Comparison of ENCODE assay signal across 1 cellular context in genomic region chr2:44955593-44956449, GRCh38.
A peak's percentile ranks its signal among the peaks of the same experiment; 100 is the strongest.
TF ChIP-seq lines count a peak whose summit lies in the region.

No MANE protein-coding gene starts in this region.

TF ChIP-seq in HepG2, 621 proteins besides CTCF, POLR2A, EP300 and RAD21 (continued from another document and continues in another):
- peak; percentile 62; the same call in 1 of the 2 replicates for TF ChIP-seq KDM4B (CRISPR knock-in tag; IDR thresholded peaks at IDR 0.05)
- no peak for TF ChIP-seq JARID2 (CRISPR knock-in tag; IDR thresholded peaks at IDR 0.05; ENCODE audit: insufficient replicate concordance)
- TF ChIP-seq NFYB (CRISPR knock-in tag; IDR thresholded peaks at IDR 0.05), result no peak
- TF ChIP-seq YY1 (IDR thresholded peaks at IDR 0.05; ENCODE audit: insufficient read depth, insufficient replicate concordance, low read depth, low read length), result peak; percentile 56
- peak; percentile 99 for TF ChIP-seq ZNF800 (CRISPR knock-in tag; IDR thresholded peaks at IDR 0.05)
- no peak for TF ChIP-seq ZFP36L1 (CRISPR knock-in tag; IDR thresholded peaks at IDR 0.05)
- TF ChIP-seq, protein P1, sequence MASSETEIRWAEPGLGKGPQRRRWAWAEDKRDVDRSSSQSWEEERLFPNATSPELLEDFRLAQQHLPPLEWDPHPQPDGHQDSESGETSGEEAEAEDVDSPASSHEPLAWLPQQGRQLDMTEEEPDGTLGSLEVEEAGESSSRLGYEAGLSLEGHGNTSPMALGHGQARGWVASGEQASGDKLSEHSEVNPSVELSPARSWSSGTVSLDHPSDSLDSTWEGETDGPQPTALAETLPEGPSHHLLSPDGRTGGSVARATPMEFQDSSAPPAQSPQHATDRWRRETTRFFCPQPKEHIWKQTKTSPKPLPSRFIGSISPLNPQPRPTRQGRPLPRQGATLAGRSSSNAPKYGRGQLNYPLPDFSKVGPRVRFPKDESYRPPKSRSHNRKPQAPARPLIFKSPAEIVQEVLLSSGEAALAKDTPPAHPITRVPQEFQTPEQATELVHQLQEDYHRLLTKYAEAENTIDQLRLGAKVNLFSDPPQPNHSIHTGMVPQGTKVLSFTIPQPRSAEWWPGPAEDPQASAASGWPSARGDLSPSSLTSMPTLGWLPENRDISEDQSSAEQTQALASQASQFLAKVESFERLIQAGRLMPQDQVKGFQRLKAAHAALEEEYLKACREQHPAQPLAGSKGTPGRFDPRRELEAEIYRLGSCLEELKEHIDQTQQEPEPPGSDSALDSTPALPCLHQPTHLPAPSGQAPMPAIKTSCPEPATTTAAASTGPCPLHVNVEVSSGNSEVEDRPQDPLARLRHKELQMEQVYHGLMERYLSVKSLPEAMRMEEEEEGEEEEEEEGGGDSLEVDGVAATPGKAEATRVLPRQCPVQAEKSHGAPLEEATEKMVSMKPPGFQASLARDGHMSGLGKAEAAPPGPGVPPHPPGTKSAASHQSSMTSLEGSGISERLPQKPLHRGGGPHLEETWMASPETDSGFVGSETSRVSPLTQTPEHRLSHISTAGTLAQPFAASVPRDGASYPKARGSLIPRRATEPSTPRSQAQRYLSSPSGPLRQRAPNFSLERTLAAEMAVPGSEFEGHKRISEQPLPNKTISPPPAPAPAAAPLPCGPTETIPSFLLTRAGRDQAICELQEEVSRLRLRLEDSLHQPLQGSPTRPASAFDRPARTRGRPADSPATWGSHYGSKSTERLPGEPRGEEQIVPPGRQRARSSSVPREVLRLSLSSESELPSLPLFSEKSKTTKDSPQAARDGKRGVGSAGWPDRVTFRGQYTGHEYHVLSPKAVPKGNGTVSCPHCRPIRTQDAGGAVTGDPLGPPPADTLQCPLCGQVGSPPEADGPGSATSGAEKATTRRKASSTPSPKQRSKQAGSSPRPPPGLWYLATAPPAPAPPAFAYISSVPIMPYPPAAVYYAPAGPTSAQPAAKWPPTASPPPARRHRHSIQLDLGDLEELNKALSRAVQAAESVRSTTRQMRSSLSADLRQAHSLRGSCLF (CRISPR knock-in tag; IDR thresholded peaks at IDR 0.05; ENCODE audit: borderline replicate concordance), result no peak
- no peak for TF ChIP-seq EEA1 (CRISPR knock-in tag; IDR thresholded peaks at IDR 0.05; ENCODE audit: borderline replicate concordance)
- no peak for TF ChIP-seq ATF7 (IDR thresholded peaks at IDR 0.05)
- TF ChIP-seq ATF7 (CRISPR knock-in tag; IDR thresholded peaks at IDR 0.05), result peak; percentile 9; the same call in 1 of the 2 replicates
- TF ChIP-seq ZNF879 (CRISPR knock-in tag; IDR thresholded peaks at IDR 0.05), result no peak
- TF ChIP-seq ZNF382 (CRISPR knock-in tag; IDR thresholded peaks at IDR 0.05; ENCODE audit: borderline replicate concordance), result no peak
- TF ChIP-seq, protein P2, sequence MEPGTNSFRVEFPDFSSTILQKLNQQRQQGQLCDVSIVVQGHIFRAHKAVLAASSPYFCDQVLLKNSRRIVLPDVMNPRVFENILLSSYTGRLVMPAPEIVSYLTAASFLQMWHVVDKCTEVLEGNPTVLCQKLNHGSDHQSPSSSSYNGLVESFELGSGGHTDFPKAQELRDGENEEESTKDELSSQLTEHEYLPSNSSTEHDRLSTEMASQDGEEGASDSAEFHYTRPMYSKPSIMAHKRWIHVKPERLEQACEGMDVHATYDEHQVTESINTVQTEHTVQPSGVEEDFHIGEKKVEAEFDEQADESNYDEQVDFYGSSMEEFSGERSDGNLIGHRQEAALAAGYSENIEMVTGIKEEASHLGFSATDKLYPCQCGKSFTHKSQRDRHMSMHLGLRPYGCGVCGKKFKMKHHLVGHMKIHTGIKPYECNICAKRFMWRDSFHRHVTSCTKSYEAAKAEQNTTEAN (CRISPR knock-in tag; conservative IDR thresholded peaks at IDR 0.05), result no peak
- peak; percentile 51; the same call in 1 of the 2 replicates for TF ChIP-seq PITX1 (CRISPR knock-in tag; IDR thresholded peaks at IDR 0.05)
- no peak for TF ChIP-seq CHD2 (IDR thresholded peaks at IDR 0.05; ENCODE audit: low read depth, low read length)
- TF ChIP-seq KDM5A (IDR thresholded peaks at IDR 0.05; ENCODE audit: borderline replicate concordance, low read length), result no peak
- no peak for TF ChIP-seq ZNF674 (CRISPR knock-in tag; IDR thresholded peaks at IDR 0.05; ENCODE audit: low read depth)
- peak; percentile 51; the same call in 1 of the 2 replicates for TF ChIP-seq SMC3 (IDR thresholded peaks at IDR 0.05; ENCODE audit: low read length)
- TF ChIP-seq MED13 (CRISPR knock-in tag; IDR thresholded peaks at IDR 0.05), result no peak
- TF ChIP-seq ZNF629 (CRISPR knock-in tag; conservative IDR thresholded peaks at IDR 0.05), result no peak
- no peak for TF ChIP-seq AGO2 (optimal IDR thresholded peaks at IDR 0.05; ENCODE audit: low read depth, low read length)
- no peak for TF ChIP-seq FOXK1 (CRISPR knock-in tag; IDR thresholded peaks at IDR 0.05; ENCODE audit: borderline replicate concordance, low read depth)
- 0 out of 2 replicates have a peak, but pooled peaks have one; percentile 33 for TF ChIP-seq ETV6 (CRISPR knock-in tag; conservative IDR thresholded peaks at IDR 0.05)
- no peak for TF ChIP-seq TAF15 (IDR thresholded peaks at IDR 0.05; ENCODE audit: low read depth, low read length, poor library complexity, severe bottlenecking)
- no peak for TF ChIP-seq ZNF430 (CRISPR knock-in tag; IDR thresholded peaks at IDR 0.05)
- TF ChIP-seq, protein P3, sequence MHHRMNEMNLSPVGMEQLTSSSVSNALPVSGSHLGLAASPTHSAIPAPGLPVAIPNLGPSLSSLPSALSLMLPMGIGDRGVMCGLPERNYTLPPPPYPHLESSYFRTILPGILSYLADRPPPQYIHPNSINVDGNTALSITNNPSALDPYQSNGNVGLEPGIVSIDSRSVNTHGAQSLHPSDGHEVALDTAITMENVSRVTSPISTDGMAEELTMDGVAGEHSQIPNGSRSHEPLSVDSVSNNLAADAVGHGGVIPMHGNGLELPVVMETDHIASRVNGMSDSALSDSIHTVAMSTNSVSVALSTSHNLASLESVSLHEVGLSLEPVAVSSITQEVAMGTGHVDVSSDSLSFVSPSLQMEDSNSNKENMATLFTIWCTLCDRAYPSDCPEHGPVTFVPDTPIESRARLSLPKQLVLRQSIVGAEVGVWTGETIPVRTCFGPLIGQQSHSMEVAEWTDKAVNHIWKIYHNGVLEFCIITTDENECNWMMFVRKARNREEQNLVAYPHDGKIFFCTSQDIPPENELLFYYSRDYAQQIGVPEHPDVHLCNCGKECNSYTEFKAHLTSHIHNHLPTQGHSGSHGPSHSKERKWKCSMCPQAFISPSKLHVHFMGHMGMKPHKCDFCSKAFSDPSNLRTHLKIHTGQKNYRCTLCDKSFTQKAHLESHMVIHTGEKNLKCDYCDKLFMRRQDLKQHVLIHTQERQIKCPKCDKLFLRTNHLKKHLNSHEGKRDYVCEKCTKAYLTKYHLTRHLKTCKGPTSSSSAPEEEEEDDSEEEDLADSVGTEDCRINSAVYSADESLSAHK (CRISPR knock-in tag; IDR thresholded peaks at IDR 0.05; ENCODE audit: borderline replicate concordance), result 0 out of 2 replicates have a peak, but pooled peaks have one; percentile 47
- TF ChIP-seq SNAPC5 (CRISPR knock-in tag; IDR thresholded peaks at IDR 0.05; ENCODE audit: borderline replicate concordance), result no peak
- TF ChIP-seq PLSCR1 (CRISPR knock-in tag; IDR thresholded peaks at IDR 0.05; ENCODE audit: borderline replicate concordance), result no peak
- TF ChIP-seq NCOR1 (IDR thresholded peaks at IDR 0.05; ENCODE audit: borderline replicate concordance, low read length), result no peak
- no peak for TF ChIP-seq ZC3H13 (CRISPR knock-in tag; IDR thresholded peaks at IDR 0.05)
- TF ChIP-seq PHF21A (CRISPR knock-in tag; IDR thresholded peaks at IDR 0.05), result 0 out of 2 replicates have a peak, but pooled peaks have one; percentile 18
- no peak for TF ChIP-seq FOXO4 (CRISPR knock-in tag; conservative IDR thresholded peaks at IDR 0.05)
- TF ChIP-seq ARID3A (IDR thresholded peaks at IDR 0.05; ENCODE audit: low read depth, low read length), result no peak
- no peak for TF ChIP-seq NAIF1 (CRISPR knock-in tag; IDR thresholded peaks at IDR 0.05; ENCODE audit: borderline replicate concordance)
- peak; percentile 67; the same call in 1 of the 2 replicates for TF ChIP-seq TOPORS (CRISPR knock-in tag; IDR thresholded peaks at IDR 0.05)
- TF ChIP-seq REPIN1 (CRISPR knock-in tag; IDR thresholded peaks at IDR 0.05; ENCODE audit: borderline replicate concordance, low read depth), result peak; percentile 92
- no peak for TF ChIP-seq PHF20 (CRISPR knock-in tag; IDR thresholded peaks at IDR 0.05)
- peak; percentile 55; the same call in 1 of the 2 replicates for TF ChIP-seq ZSCAN21 (CRISPR knock-in tag; IDR thresholded peaks at IDR 0.05; ENCODE audit: borderline replicate concordance)
- 0 out of 2 replicates have a peak, but pooled peaks have one; percentile 20 for TF ChIP-seq ZNF792 (CRISPR knock-in tag; IDR thresholded peaks at IDR 0.05)
- no peak for TF ChIP-seq HMGA1 (CRISPR knock-in tag; conservative IDR thresholded peaks at IDR 0.05)
- TF ChIP-seq ZNF788 (CRISPR knock-in tag; IDR thresholded peaks at IDR 0.05; ENCODE audit: borderline replicate concordance), result peak; percentile 33; the same call in 1 of the 2 replicates
- no peak for TF ChIP-seq HOMEZ (CRISPR knock-in tag; IDR thresholded peaks at IDR 0.05; ENCODE audit: low read depth)
- TF ChIP-seq ZNF431 (CRISPR knock-in tag; IDR thresholded peaks at IDR 0.05; ENCODE audit: borderline replicate concordance, low read depth), result peak; percentile 49; the same call in 1 of the 2 replicates
- no peak for TF ChIP-seq ZNF136 (CRISPR knock-in tag; IDR thresholded peaks at IDR 0.05; ENCODE audit: low read depth)
- no peak for TF ChIP-seq GLI4 (CRISPR knock-in tag; IDR thresholded peaks at IDR 0.05; ENCODE audit: borderline replicate concordance)
- TF ChIP-seq RAD51 (IDR thresholded peaks at IDR 0.05; ENCODE audit: borderline replicate concordance), result no peak
